ENCODE assay signal across 2 cellular contexts in the genomic region with DNA sequence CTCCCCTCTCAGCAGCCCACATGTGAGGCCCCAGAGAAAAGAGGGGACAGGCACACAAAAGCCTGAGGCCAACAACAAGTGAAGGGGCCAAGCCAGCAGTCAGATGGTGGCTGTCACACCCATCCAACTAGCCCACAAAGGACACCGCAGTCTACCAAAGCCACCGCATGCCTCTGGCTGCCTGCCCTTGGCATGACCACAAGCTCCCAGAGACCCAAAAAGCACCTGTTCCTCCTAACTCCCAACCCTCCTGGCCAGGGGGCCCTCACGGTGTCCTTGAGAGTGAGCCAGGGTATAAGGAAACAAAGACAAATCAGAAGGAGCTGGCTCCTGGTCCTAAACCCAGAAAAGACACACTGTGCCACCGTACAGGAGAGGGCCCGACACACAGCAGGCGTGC.
TF ChIP-seq lines count a peak whose summit lies in the region.

No MANE protein-coding gene starts in this region.

TF ChIP-seq in SK-N-SH, 30 proteins besides CTCF, POLR2A, EP300 and RAD21 (continued from another document):
- TF ChIP-seq, protein P1, sequence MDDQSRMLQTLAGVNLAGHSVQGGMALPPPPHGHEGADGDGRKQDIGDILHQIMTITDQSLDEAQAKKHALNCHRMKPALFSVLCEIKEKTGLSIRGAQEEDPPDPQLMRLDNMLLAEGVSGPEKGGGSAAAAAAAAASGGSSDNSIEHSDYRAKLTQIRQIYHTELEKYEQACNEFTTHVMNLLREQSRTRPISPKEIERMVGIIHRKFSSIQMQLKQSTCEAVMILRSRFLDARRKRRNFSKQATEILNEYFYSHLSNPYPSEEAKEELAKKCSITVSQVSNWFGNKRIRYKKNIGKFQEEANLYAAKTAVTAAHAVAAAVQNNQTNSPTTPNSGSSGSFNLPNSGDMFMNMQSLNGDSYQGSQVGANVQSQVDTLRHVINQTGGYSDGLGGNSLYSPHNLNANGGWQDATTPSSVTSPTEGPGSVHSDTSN (IDR thresholded peaks at IDR 0.05) = no peak
- TF ChIP-seq TAF1 (IDR thresholded peaks at IDR 0.05; ENCODE audit: borderline replicate concordance, low read depth, low read length) (no peak), NRF1 (IDR thresholded peaks at IDR 0.05; ENCODE audit: low read depth, low read length) (no peak), SMC3 (IDR thresholded peaks at IDR 0.05; ENCODE audit: low read depth, low read length) (no peak)

TF ChIP-seq in SK-N-SH treated with all-trans-retinoic acid at 6 μM for 48 hours, 23 proteins besides CTCF, POLR2A, EP300 and RAD21 (continued from another document):
- no peak for TF ChIP-seq ZNF565 (CRISPR knock-in tag; conservative IDR thresholded peaks at IDR 0.05; ENCODE audit: low read depth)
- no peak for TF ChIP-seq OSR1 (CRISPR knock-in tag; IDR thresholded peaks at IDR 0.05)
- no peak for TF ChIP-seq GLIS3 (CRISPR knock-in tag; IDR thresholded peaks at IDR 0.05)
- TF ChIP-seq ARNTL (CRISPR knock-in tag; IDR thresholded peaks at IDR 0.05; ENCODE audit: borderline replicate concordance, low read depth) = no peak
- TF ChIP-seq, protein P2, sequence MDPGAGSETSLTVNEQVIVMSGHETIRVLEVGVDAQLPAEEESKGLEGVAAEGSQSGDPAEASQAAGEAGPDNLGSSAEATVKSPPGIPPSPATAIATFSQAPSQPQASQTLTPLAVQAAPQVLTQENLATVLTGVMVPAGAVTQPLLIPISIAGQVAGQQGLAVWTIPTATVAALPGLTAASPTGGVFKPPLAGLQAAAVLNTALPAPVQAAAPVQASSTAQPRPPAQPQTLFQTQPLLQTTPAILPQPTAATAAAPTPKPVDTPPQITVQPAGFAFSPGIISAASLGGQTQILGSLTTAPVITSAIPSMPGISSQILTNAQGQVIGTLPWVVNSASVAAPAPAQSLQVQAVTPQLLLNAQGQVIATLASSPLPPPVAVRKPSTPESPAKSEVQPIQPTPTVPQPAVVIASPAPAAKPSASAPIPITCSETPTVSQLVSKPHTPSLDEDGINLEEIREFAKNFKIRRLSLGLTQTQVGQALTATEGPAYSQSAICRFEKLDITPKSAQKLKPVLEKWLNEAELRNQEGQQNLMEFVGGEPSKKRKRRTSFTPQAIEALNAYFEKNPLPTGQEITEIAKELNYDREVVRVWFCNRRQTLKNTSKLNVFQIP (CRISPR knock-in tag; IDR thresholded peaks at IDR 0.05; ENCODE audit: borderline replicate concordance, low read depth) = no peak
- no peak for TF ChIP-seq ZFP30 (CRISPR knock-in tag; IDR thresholded peaks at IDR 0.05)
- TF ChIP-seq, protein P3, sequence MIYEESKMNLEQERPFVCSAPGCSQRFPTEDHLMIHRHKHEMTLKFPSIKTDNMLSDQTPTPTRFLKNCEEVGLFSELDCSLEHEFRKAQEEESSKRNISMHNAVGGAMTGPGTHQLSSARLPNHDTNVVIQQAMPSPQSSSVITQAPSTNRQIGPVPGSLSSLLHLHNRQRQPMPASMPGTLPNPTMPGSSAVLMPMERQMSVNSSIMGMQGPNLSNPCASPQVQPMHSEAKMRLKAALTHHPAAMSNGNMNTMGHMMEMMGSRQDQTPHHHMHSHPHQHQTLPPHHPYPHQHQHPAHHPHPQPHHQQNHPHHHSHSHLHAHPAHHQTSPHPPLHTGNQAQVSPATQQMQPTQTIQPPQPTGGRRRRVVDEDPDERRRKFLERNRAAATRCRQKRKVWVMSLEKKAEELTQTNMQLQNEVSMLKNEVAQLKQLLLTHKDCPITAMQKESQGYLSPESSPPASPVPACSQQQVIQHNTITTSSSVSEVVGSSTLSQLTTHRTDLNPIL (CRISPR knock-in tag; IDR thresholded peaks at IDR 0.05; ENCODE audit: low read depth) = no peak
TF ChIP-seq in SK-N-SH treated with all-trans-retinoic acid at 6 μM for 48 hours: peak in this region for 0.
